22 cellular contexts compared by ENCODE assay signal in the genomic region with DNA sequence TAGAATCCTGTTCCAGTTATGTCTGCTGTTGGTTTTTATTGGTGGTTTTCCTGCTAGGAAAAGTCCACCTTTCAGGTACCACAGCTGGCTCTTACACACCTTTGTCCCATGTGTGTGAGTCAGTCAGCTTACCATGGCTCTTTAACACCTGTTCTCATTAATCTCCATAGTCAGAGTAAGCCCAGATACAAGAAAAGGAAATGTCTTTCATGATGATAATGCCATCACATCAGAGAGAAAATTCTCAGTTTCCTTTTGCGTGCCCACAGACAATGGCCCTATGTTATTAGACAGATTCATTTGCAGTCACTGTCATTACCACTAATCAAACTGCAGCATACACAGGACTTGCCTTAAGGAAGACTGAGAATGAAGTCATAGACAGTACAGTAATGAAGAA.
"Had no signal": no experiment of that assay in that cellular context is flagged by ENCODE, and none has a peak within 500 bp of the region (broad histone marks: within the 10 kb centered on the region; RNA-seq: fewer than 3 reads in every experiment).

No MANE protein-coding gene starts in this region.

- H3K36me3 ChIP-seq: neural progenitor cell, suprapubic skin had no signal

- H3K4me1 ChIP-seq: neural progenitor cell, psoas muscle, suprapubic skin had no signal

- H3K27ac ChIP-seq: dorsolateral prefrontal cortex, epithelial cell of prostate, neural progenitor cell, psoas muscle, skin epidermis, suprapubic skin had no signal

- H3K27me3 ChIP-seq: dorsolateral prefrontal cortex, neural progenitor cell, suprapubic skin had no signal

- H3K4me2 ChIP-seq: neural progenitor cell had no signal

- H3K9ac ChIP-seq: neural progenitor cell had no signal

- DNase-seq: activated B cell treated with CpG ODN at 0.5 μM for 24 hours; activated CD4-positive, alpha-beta memory T cell treated with anti-CD3 and anti-CD28 coated beads for 36 hours; activated CD4-positive, alpha-beta T cell treated with anti-CD3 and anti-CD28 coated beads for 4 hours; activated gamma-delta T cell treated with Interleukin-2 at 50 U/mL for 16 hours; activated T-cell treated with anti-CD3 and anti-CD28 coated beads for 4 hours; dorsolateral prefrontal cortex; foreskin fibroblast; glutamatergic neuron; hypothalamus; islet precursor cell; naive thymus-derived CD4-positive, alpha-beta T cell; psoas muscle; right cardiac atrium; stimulated activated CD4-positive, alpha-beta T cell treated with anti-CD3 and anti-CD28 coated beads, Interleukin-15, amount 100 ng/mL, for 24 hours; stimulated activated CD4-positive, alpha-beta T cell treated with anti-CD3 and anti-CD28 coated beads, Interleukin-4, amount 100 ng/mL, for 1 hour; stimulated activated naive CD8-positive, alpha-beta T cell treated with anti-CD3 and anti-CD28 coated beads, Interleukin-15, amount 100 ng/mL, for 72 hours; trophoblast cell had no signal

- H3K4me3 ChIP-seq: dorsolateral prefrontal cortex, lung, neural progenitor cell, psoas muscle, skin epidermis, suprapubic skin had no signal

- H3K9me3 ChIP-seq: psoas muscle, suprapubic skin had no signal

- ATAC-seq: naive thymus-derived CD4-positive, alpha-beta T cell; stimulated activated naive CD8-positive, alpha-beta T cell treated with anti-CD3 and anti-CD28 coated beads, Interleukin-15, amount 100 ng/mL, for 72 hours had no signal

- H2AFZ ChIP-seq: neural progenitor cell had no signal
